Comparison of ENCODE assay signal across 8 cellular contexts in the genomic region with DNA sequence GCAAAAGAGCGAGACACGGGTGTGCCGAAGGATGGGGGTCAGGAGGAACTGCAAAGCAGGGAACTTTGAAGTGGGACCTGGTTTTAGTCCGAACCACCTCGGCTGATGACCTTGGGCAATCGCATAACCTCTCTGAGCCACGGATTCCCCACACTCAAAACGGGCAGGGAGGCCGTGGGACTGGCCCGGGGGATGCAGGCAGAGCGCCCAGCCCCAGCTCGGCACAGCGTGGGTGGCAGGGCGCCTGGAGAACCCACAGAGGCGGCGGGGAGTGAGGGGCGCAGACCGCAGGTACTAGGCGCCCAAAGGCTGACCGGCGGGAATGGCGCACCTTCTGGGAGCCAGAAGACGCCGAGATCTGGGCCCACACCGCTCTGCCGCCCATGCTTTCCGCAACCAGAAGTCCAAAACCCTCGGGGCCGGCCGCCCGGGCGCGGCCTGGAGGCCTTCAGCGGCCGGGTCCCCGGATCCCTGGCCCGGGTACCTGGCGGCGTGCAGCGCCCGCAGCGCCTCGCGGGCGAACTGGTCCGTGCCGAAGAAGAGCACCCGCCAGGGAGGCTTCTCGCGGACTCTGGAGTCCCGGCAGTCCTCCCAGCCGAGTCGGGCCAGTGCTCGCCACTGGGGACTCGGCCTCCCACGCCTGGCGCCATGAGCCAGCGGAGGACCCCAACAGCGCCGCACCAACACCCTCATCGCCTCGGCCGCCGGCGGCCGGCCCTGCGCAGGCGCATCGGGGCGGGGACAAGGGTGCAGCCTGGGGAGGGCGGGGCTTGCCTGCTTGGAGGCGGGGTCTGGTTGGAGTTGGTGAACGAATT. TPM values are rescaled to one million over a fixed set of nuclear protein-coding genes. Genes with fewer than 3 reads are reported as not detected.
A peak's percentile ranks its signal among the peaks of the same experiment; 100 is the strongest.
DNase-seq lines count a peak whose midpoint lies in the region; ATAC-seq and TF ChIP-seq lines count a peak whose summit lies in the region.

Gene MTFMT, minus strand, starts transcription at position 719 of the 815 bp plus-strand sequence. Its CDS starts 26 bp downstream, at position 693.

- peaks cover 18% of the 10 kb centered on the region for H3K36me3 Mint-ChIP-seq in activated CD4-positive, alpha-beta memory T cell treated with anti-CD3 and anti-CD28 coated beads, Interleukin-2, amount 10 ng/mL, durations not matched to agents 7 days and 5 days (ENCODE audit: low read depth)

- TF ChIP-seq CTCF in AG04450 (IDR thresholded peaks at IDR 0.05; ENCODE audit: low read depth, low read length) (no peak), lower lobe of right lung (IDR thresholded peaks at IDR 0.05) (no peak)

- ATAC-seq in GM18861 (IDR thresholded peaks at IDR 0.05; ENCODE audit: unreplicated experiment) (peak; percentile 40), HG03175 (IDR thresholded peaks at IDR 0.05; ENCODE audit: unreplicated experiment) (peak; percentile 78), lower lobe of right lung (peak; percentile 96 to 98)

- peaks cover 24% of the 10 kb centered on the region for H3K4me1 Mint-ChIP-seq in activated CD4-positive, alpha-beta memory T cell treated with anti-CD3 and anti-CD28 coated beads, Interleukin-2, amount 10 ng/mL, durations not matched to agents 7 days and 5 days

- CTCF ChIA-PET in AG04450 (lab: Charles Lee) = no interaction called here
- CTCF ChIA-PET in activated CD4-positive, alpha-beta memory T cell treated with anti-CD3 and anti-CD28 coated beads, Interleukin-2, amount 10 ng/mL, durations not matched to agents 7 days and 5 days (lab: Charles Lee) = no interaction called here

- H3K9ac ChIP-seq in duodenal mucosa (ENCODE audit: low read depth in 1 of 2, low read length in 2 of 2) = peak within 1 kb of the TSS; percentile 84 to 90

- H3K4me3 ChIP-seq in AG04450 (ENCODE audit: low read depth, low read length) = peak within 1 kb of the TSS; percentile 85
- H3K4me3 ChIP-seq in duodenal mucosa (ENCODE audit: low read depth in 1 of 2, low read length in 2 of 2) = peak within 1 kb of the TSS; percentile 94 to 97
- peak within 1 kb of the TSS; percentile 92 for H3K4me3 ChIP-seq in lower lobe of right lung

- POLR2A ChIA-PET in AG04450 (lab: Yijun Ruan, JAX) = no interaction called here
- POLR2A ChIA-PET in activated CD4-positive, alpha-beta memory T cell treated with anti-CD3 and anti-CD28 coated beads, Interleukin-2, amount 10 ng/mL, durations not matched to agents 7 days and 5 days (lab: Charles Lee) = no interaction called here

- H3K27me3 Mint-ChIP-seq in activated CD4-positive, alpha-beta memory T cell treated with anti-CD3 and anti-CD28 coated beads, Interleukin-2, amount 10 ng/mL, durations not matched to agents 7 days and 5 days = peaks cover 18% of the 10 kb centered on the region

- H3K36me3 ChIP-seq in duodenal mucosa (ENCODE audit: control insufficient read depth in 1 of 2, insufficient read depth in 2 of 2, low read length in 2 of 2) = peaks cover 4 to 24% of the 10 kb centered on the region in 2 donors
- H3K36me3 ChIP-seq in lower lobe of right lung = peaks cover 23% of the 10 kb centered on the region

- H3K27ac ChIP-seq in AG04450 (ENCODE audit: low read depth, low read length) = no peak within 1 kb of the TSS
- H3K27ac ChIP-seq in duodenal mucosa (ENCODE audit: low read depth, low read length) = peak within 1 kb of the TSS; percentile 42
- peak within 1 kb of the TSS; percentile 83 for H3K27ac ChIP-seq in lower lobe of right lung

- H3K27me3 ChIP-seq in AG04450 (ENCODE audit: control insufficient read depth, insufficient read depth, low read length) (no peaks in the 10 kb centered on the region), duodenal mucosa (ENCODE audit: control insufficient read depth in 1 of 2, insufficient read depth in 2 of 2, low read length in 2 of 2) (no peaks in the 10 kb centered on the region), lower lobe of right lung (ENCODE audit: low read depth) (no peaks in the 10 kb centered on the region)

- peaks cover 3% of the 10 kb centered on the region; the same call in 1 of the 2 replicates for H3K9me3 ChIP-seq in AG04450 (ENCODE audit: control insufficient read depth, insufficient read depth, low read length)
- no peaks in the 10 kb centered on the region for H3K9me3 ChIP-seq in duodenal mucosa (ENCODE audit: control insufficient read depth in 1 of 2, low read length in 2 of 2)
- H3K9me3 ChIP-seq in lower lobe of right lung = no peaks in the 10 kb centered on the region

- H3K27ac Mint-ChIP-seq in activated CD4-positive, alpha-beta memory T cell treated with anti-CD3 and anti-CD28 coated beads, Interleukin-2, amount 10 ng/mL, durations not matched to agents 7 days and 5 days = peak within 1 kb of the TSS; percentile 48

- DNase-seq in AG04450 (ENCODE audit: low read depth, low spot score) (no peak), NCI-H748 treated with DMSO at 0.1 percent for 48 hours (lab: John Stamatoyannopoulos, UW) (peak; percentile 51), lower lobe of right lung (peak; percentile 95)
- peak; percentile 93 for DNase-seq in activated CD4-positive, alpha-beta memory T cell treated with anti-CD3 and anti-CD28 coated beads, Interleukin-2, amount 10 ng/mL, durations not matched to agents 7 days and 5 days
- DNase-seq in stimulated activated CD4-positive, alpha-beta T cell treated with anti-CD3 and anti-CD28 coated beads, Interleukin-4, amount 100 ng/mL, for 48 hours (ENCODE audit: low read depth in 2 of 2) = peak; percentile 95 to 97

- peak within 1 kb of the TSS; percentile 81 for H3K4me3 Mint-ChIP-seq in activated CD4-positive, alpha-beta memory T cell treated with anti-CD3 and anti-CD28 coated beads, Interleukin-2, amount 10 ng/mL, durations not matched to agents 7 days and 5 days

- peaks cover 27% of the 10 kb centered on the region in 2 donors for H3K4me1 ChIP-seq in duodenal mucosa (ENCODE audit: control insufficient read depth in 1 of 2, insufficient read depth in 2 of 2, low read length in 2 of 2)
- peaks cover 27% of the 10 kb centered on the region for H3K4me1 ChIP-seq in lower lobe of right lung

- intact Hi-C loops in lower lobe of right lung (cut with DNase I) = no loop called here

- no peaks in the 10 kb centered on the region for H3K9me3 Mint-ChIP-seq in activated CD4-positive, alpha-beta memory T cell treated with anti-CD3 and anti-CD28 coated beads, Interleukin-2, amount 10 ng/mL, durations not matched to agents 7 days and 5 days

RNA-seq across cellular contexts. Expression of gene MTFMT, which starts in this region (rescaled TPM):
- 11.6 and 15.3 TPM in 2 replicates for polyA plus RNA-seq in AG04450 (2011; rRNA removed)
- polyA minus RNA-seq in AG04450 (2011; rRNA and poly(A)+ RNA removed) = 6.3 and 17.1 TPM in 2 replicates
- 10 to 100 TPM; 13.3 to 15.5 TPM for total RNA-seq in activated CD4-positive, alpha-beta memory T cell treated with anti-CD3 and anti-CD28 coated beads, Interleukin-2, amount 10 ng/mL, durations not matched to agents 7 days and 5 days
- total RNA-seq in lower lobe of right lung = 15.7 TPM

Comparison
In these comparisons a context has a peak if more than half of its experiments do, and no peak if none do; other contexts are left out.
1. ATAC-seq: peak in every context shown above with its lines; median percentile 97 in lower lobe of right lung; 78 in HG03175; 40 in GM18861.